Comparison of ENCODE assay signal across 8 cellular contexts in the genomic region with DNA sequence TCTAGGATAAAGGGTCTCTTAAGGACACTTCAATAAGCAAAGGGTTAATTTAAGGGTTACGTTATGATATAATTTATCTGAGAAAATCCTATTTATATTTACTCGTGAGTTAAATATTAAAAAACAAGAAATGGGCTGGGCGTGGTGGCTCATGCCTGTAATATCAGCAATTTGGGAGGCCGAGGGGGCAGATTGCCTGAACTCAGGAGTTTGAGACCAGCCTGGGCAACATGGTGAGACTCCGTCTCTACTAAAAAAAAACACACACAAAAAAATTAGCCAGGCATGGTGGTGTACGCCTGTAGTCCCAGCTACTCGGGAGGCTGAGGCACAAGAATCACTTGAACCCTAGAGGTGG. TPM values are rescaled to one million over a fixed set of nuclear protein-coding genes. Genes with fewer than 3 reads are reported as not detected.
DNase-seq lines count a peak whose midpoint lies in the region; ATAC-seq, FAIRE-seq and TF ChIP-seq lines count a peak whose summit lies in the region.
"Not testable (repeated sequence)": the region's sequence is repeated elsewhere in the genome, so short reads cannot be mapped to it uniquely, and the experiment has no call there.
"Had no signal": no experiment of that assay in that cellular context is flagged by ENCODE, and none has a peak within 500 bp of the region (broad histone marks: within the 10 kb centered on the region; RNA-seq: fewer than 3 reads in every experiment).

No MANE protein-coding gene starts in this region.

- peaks cover 27% of the 10 kb centered on the region for H3K4me1 Mint-ChIP-seq in dendritic cell treated with granulocyte-macrophage colony-stimulating factor and Interleukin-4, amounts not matched to agents 40 ng/mL and 50 ng/mL, for 4 days (ENCODE audit: low read depth)

- H3K9me3 Mint-ChIP-seq in dendritic cell treated with granulocyte-macrophage colony-stimulating factor and Interleukin-4, amounts not matched to agents 40 ng/mL and 50 ng/mL, for 4 days = not testable (repeated sequence)

- TF ChIP-seq CTCF in C4-2B (conservative IDR thresholded peaks at IDR 0.05); PC-9 (conservative IDR thresholded peaks at IDR 0.05); kidney (IDR thresholded peaks at IDR 0.05; ENCODE audit: borderline replicate concordance, extremely low read depth, insufficient read depth); right lobe of liver (IDR thresholded peaks at IDR 0.05); psoas muscle (IDR thresholded peaks at IDR 0.05): not testable (repeated sequence)

- DNase-seq in PC-9, kidney, psoas muscle: not testable (repeated sequence)
- DNase-seq in right lobe of liver = peak in 1 of 3 donors; percentile 60

- H3K4me3 Mint-ChIP-seq in dendritic cell treated with granulocyte-macrophage colony-stimulating factor and Interleukin-4, amounts not matched to agents 40 ng/mL and 50 ng/mL, for 4 days = not testable (repeated sequence)

- H3K4me3 ChIP-seq in PC-9; kidney (ENCODE audit: low read length in 2 of 2); right lobe of liver; psoas muscle: not testable (repeated sequence)

- peak overlapping the region; percentile 37 for H3K27ac Mint-ChIP-seq in dendritic cell treated with granulocyte-macrophage colony-stimulating factor and Interleukin-4, amounts not matched to agents 40 ng/mL and 50 ng/mL, for 4 days

- H3K9ac ChIP-seq in kidney (ENCODE audit: low read length in 2 of 2) = not testable (repeated sequence)

- not testable (repeated sequence) for H3K36me3 ChIP-seq in PC-9 (ENCODE audit: low read depth); kidney (ENCODE audit: control insufficient read depth in 1 of 2, insufficient read depth in 2 of 2, low read length in 2 of 2); right lobe of liver; psoas muscle (ENCODE audit: insufficient read depth in 1 of 2, low read depth in 1 of 2)

- H3K79me2 ChIP-seq in PC-9 (ENCODE audit: low read depth) = not testable (repeated sequence)

- intact Hi-C loops in PC-9 (cut with micrococcal nuclease; ENCODE audit: unreplicated experiment) = loop anchor here (5.0 kb wide), 1 partner anchor 49 kb away; a partner anchor contains a TSS
- intact Hi-C loops in dendritic cell treated with granulocyte-macrophage colony-stimulating factor and Interleukin-4, amounts not matched to agents 40 ng/mL and 50 ng/mL, for 4 days (cut with micrococcal nuclease); kidney (cut with DNase I); right lobe of liver (cut with DNase I); psoas muscle (cut with DNase I): not testable (repeated sequence)

- peaks cover 25% of the 10 kb centered on the region for H3K4me1 ChIP-seq in PC-9 (replicated peaks; ENCODE audit: insufficient read depth)
- H3K4me1 ChIP-seq in kidney (ENCODE audit: control insufficient read depth in 1 of 2, insufficient read depth in 1 of 2, low read depth in 1 of 2, low read length in 2 of 2); psoas muscle: not testable (repeated sequence)
- H3K4me1 ChIP-seq in right lobe of liver = peaks cover 0 to 56% (median 18%) of the 10 kb centered on the region in 4 donors

- CTCF ChIA-PET in PC-9 (lab: Charles Lee) = not testable (repeated sequence)

- not testable (repeated sequence) for H4K20me1 ChIP-seq in PC-9 (ENCODE audit: insufficient read depth)

- 0 out of 2 replicates have a peak overlapping the region, but pooled peaks have one; percentile 36 for H3K4me2 ChIP-seq in PC-9

- H3K9me3 ChIP-seq in PC-9 (ENCODE audit: insufficient read depth, low read depth); kidney (ENCODE audit: control insufficient read depth in 1 of 2, low read length in 2 of 2); right lobe of liver; psoas muscle: not testable (repeated sequence)

- not testable (repeated sequence) for H3K27me3 ChIP-seq in PC-9 (ENCODE audit: insufficient read depth, low read depth); right lobe of liver; psoas muscle (ENCODE audit: insufficient read depth in 3 of 3, low read length in 2 of 3)

- POLR2A ChIA-PET in PC-9 (lab: Charles Lee; ENCODE audit: unreplicated experiment) = not testable (repeated sequence)

- not testable (repeated sequence) for BruUV-seq in PC-9 (replicated peaks; lab: Mats Ljungman, UMichigan)

- not testable (repeated sequence) for H3K9me2 ChIP-seq in PC-9 (ENCODE audit: insufficient read depth)

- peak in 3 of 4 donors; percentile 1 to 33 (median 5) for ATAC-seq in right lobe of liver
- not testable (repeated sequence) for ATAC-seq in psoas muscle

- FAIRE-seq in kidney (lab: Jason Lieb, UNC) = not testable (repeated sequence)

- H2AFZ ChIP-seq in PC-9 = not testable (repeated sequence)

- H3K27me3 Mint-ChIP-seq in dendritic cell treated with granulocyte-macrophage colony-stimulating factor and Interleukin-4, amounts not matched to agents 40 ng/mL and 50 ng/mL, for 4 days = not testable (repeated sequence)

- TF ChIP-seq POLR2A in right lobe of liver (IDR thresholded peaks at IDR 0.05) = not testable (repeated sequence)

- WGBS in right lobe of liver (ENCODE audit: insufficient coverage, low coverage, low lambda C conversion rate, missing lambda C conversion rate) = 19% methylated on average over 7 of the region's 7 CpGs
- WGBS in psoas muscle, 3 donors = 89 to 93% (median 91%) methylated on average over 7 of the region's 7 CpGs

- peak overlapping the region; percentile 36 for H3K27ac ChIP-seq in C4-2B
- H3K27ac ChIP-seq in PC-9 = peak overlapping the region; percentile 58
- H3K27ac ChIP-seq in kidney (ENCODE audit: low read depth in 2 of 2, low read length in 2 of 2) = peak overlapping the region; percentile 65 to 74
- H3K27ac ChIP-seq in right lobe of liver = peak overlapping the region; percentile 18 to 73 (median 48)
- H3K27ac ChIP-seq in psoas muscle = peak overlapping the region; percentile 11

- not testable (repeated sequence) for H3K36me3 Mint-ChIP-seq in dendritic cell treated with granulocyte-macrophage colony-stimulating factor and Interleukin-4, amounts not matched to agents 40 ng/mL and 50 ng/mL, for 4 days (ENCODE audit: low read depth)

- not testable (repeated sequence) for H3F3A ChIP-seq in PC-9 (ENCODE audit: insufficient read depth, low read depth)

RNA-seq across cellular contexts. Expression of a gene that starts 50.4 kb away (rescaled TPM):
- total RNA-seq in PC-9 (2021) (13.3 and 24.6 TPM in 2 replicates), kidney (4.7 TPM), right lobe of liver (10 to 100 TPM in 2 of 6 experiments, 1 to 10 TPM in 4; 6.4 to 11.4 (median 8.1) TPM), psoas muscle (1 to 10 TPM in 1 of 4 donors, under 1 TPM in 3; 0.19 to 1.8 (median 0.57) TPM)
- polyA plus RNA-seq in kidney (ENCODE audit: insufficient read depth, low read depth, low replicate concordance) (1.5 TPM), psoas muscle (under 1 TPM; 0.09 to 0.10 (median 0.10) TPM)
- total RNA-seq: A673, B cell had no signal

Comparison
In these comparisons a context has a peak if more than half of its experiments do, and no peak if none do; other contexts are left out.
1. H3K27ac ChIP-seq: peak in every context shown above with its lines; median percentile 70 in kidney; 58 in PC-9; 48 in right lobe of liver; 36 in C4-2B; 11 in psoas muscle.